Comparison of ENCODE assay signal across 9 cellular contexts in the genomic region with DNA sequence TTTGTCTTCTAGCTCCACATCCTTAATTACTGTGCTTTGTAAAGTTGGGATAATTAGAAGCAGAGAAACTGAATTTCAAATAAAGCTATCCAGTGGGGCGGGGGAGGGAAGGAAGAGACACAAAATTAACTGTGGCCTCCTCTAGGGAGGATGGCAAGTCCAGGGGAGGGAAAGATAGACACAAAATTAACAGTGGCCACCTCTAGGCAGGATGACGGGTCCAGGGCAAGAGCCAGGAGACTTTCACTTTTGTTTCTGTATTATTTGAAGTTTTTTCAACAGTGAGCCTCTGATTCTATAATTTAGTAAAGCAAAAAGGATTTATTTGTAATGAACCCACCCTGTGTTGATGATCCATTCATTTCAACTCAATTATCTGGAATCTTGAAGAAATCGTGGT.
A peak's percentile ranks its signal among the peaks of the same experiment; 100 is the strongest.
DNase-seq lines count a peak whose midpoint lies in the region; ATAC-seq and TF ChIP-seq lines count a peak whose summit lies in the region.
"Had no signal": no experiment of that assay in that cellular context is flagged by ENCODE, and none has a peak within 500 bp of the region (broad histone marks: within the 10 kb centered on the region; RNA-seq: fewer than 3 reads in every experiment).

No MANE protein-coding gene starts in this region.

- no peak overlapping the region for H3K27ac Mint-ChIP-seq in activated naive CD8-positive, alpha-beta T cell
- no peak overlapping the region for H3K27ac Mint-ChIP-seq in memory B cell

- DNase-seq in heart right ventricle (no peak), Right ventricle myocardium superior (no peak), memory B cell (ENCODE audit: low spot score in 2 of 2) (no peak), UCSD-AML1 (lab: John Stamatoyannopoulos, UW; ENCODE audit: unreplicated experiment) (no peak), COR-L47 (lab: John Stamatoyannopoulos, UW) (no peak)
- DNase-seq: NCI-H2107 had no signal

- no peak for TF ChIP-seq CTCF in heart right ventricle (IDR thresholded peaks at IDR 0.05)

- H3K27ac ChIP-seq in heart right ventricle (peak overlapping the region in 1 of 10 donors; percentile 19), urinary bladder (ENCODE audit: low read depth) (no peak overlapping the region)

- no peaks in the 10 kb centered on the region for H3K36me3 Mint-ChIP-seq in activated naive CD8-positive, alpha-beta T cell
- H3K36me3 Mint-ChIP-seq in memory B cell: no peaks in the 10 kb centered on the region

- peak overlapping the region; percentile 78 for H3K4me3 Mint-ChIP-seq in activated naive CD8-positive, alpha-beta T cell
- peak overlapping the region; percentile 6 for H3K4me3 Mint-ChIP-seq in memory B cell

- H3K36me3 ChIP-seq in heart right ventricle (no peaks in the 10 kb centered on the region), urinary bladder (ENCODE audit: insufficient read depth) (no peaks in the 10 kb centered on the region)

- 57 to 59% methylated on average over 3 of the region's 3 CpGs for WGBS in heart right ventricle, 2 donors
- WGBS in urinary bladder: 64% methylated on average over 3 of the region's 3 CpGs

- H3K9me3 Mint-ChIP-seq in activated naive CD8-positive, alpha-beta T cell (ENCODE audit: low read depth): no peaks in the 10 kb centered on the region
- H3K9me3 Mint-ChIP-seq in memory B cell: no peaks in the 10 kb centered on the region

- H3K4me1 Mint-ChIP-seq in activated naive CD8-positive, alpha-beta T cell (ENCODE audit: low read depth): peaks cover 11% of the 10 kb centered on the region
- peaks cover 3% of the 10 kb centered on the region for H3K4me1 Mint-ChIP-seq in memory B cell

- peaks cover 0 to 7% (median 0%) of the 10 kb centered on the region in 7 donors for H3K27me3 ChIP-seq in heart right ventricle

- H3K4me3 ChIP-seq in heart right ventricle: peak overlapping the region in 7 of 10 donors; percentile 7 to 35 (median 16)
- peak overlapping the region; percentile 0 for H3K4me3 ChIP-seq in urinary bladder (ENCODE audit: low read depth, low read length)

- H3K9me3 ChIP-seq in heart right ventricle: no peaks in the 10 kb centered on the region

- H3K27me3 Mint-ChIP-seq in activated naive CD8-positive, alpha-beta T cell: peaks cover 2% of the 10 kb centered on the region
- peaks cover 2% of the 10 kb centered on the region for H3K27me3 Mint-ChIP-seq in memory B cell

- ATAC-seq in heart right ventricle (peak in 1 of 8 donors; percentile 22), Right ventricle myocardium superior (ENCODE audit: poor library complexity) (no peak), memory B cell (ENCODE audit: low read depth) (no peak), GM19463 (IDR thresholded peaks at IDR 0.05; ENCODE audit: unreplicated experiment) (no peak)

- H3K4me1 ChIP-seq in heart right ventricle: peaks cover 0 to 8% (median 0%) of the 10 kb centered on the region in 9 donors
- no peaks in the 10 kb centered on the region for H3K4me1 ChIP-seq in urinary bladder (ENCODE audit: insufficient read depth)

- intact Hi-C loops in heart right ventricle (cut with DNase I) (no loop called here), Right ventricle myocardium superior (cut with DNase I) (no loop called here)
